Comparison of ENCODE assay signal across 8 cellular contexts in the genomic region with DNA sequence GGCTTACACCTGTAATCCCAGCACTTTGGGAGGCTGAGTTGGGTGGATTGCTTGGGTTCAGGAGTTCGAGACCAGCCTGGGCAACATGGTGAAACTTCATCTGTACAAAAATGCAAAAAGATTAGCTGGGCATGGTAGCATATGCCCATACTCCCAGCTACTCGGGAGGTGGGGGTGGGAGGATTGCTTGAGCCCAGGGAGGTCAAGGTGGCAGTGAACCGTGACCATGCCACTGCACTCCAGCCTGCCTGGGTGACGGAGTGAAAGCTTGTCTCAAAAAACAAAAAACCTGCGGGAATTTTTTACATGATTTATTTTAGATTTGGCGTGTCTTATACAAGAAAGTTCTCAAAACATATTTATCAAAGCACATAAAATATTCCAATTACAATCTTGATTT.
"Had no signal": no experiment of that assay in that cellular context is flagged by ENCODE, and none has a peak within 500 bp of the region (broad histone marks: within the 10 kb centered on the region; RNA-seq: fewer than 3 reads in every experiment).

No MANE protein-coding gene starts in this region.

- DNase-seq: GOT3, H7, HFFc6, KBM-7 had no signal

- H3K36me3 ChIP-seq: HAP-1 had no signal

- H3K4me3 ChIP-seq: HAP-1 had no signal

- H3K27ac ChIP-seq: HL-60 had no signal

- H3K4me1 ChIP-seq: HAP-1 had no signal

- H3K9me3 ChIP-seq: HAP-1 had no signal

- ATAC-seq: HCT116, HepG2 had no signal
